In genomic region chr19:34179066-34179465, GRCh38 we compare ENCODE assay signal across 1 cellular context.
TF ChIP-seq lines count a peak whose summit lies in the region.

No MANE protein-coding gene starts in this region.

TF ChIP-seq in GM12878, 131 proteins besides CTCF, POLR2A, EP300 and RAD21:
- TF ChIP-seq GATAD2B (conservative IDR thresholded peaks at IDR 0.05; ENCODE audit: low read depth) (no peak), IRF3 (IDR thresholded peaks at IDR 0.05) (no peak), KAT2A (conservative IDR thresholded peaks at IDR 0.05; ENCODE audit: control insufficient read depth, low read depth, low read length) (no peak), RFX5 (IDR thresholded peaks at IDR 0.05; ENCODE audit: low read depth, low read length) (no peak), TCF3 (IDR thresholded peaks at IDR 0.05; ENCODE audit: borderline replicate concordance, insufficient read depth, low read depth, low read length) (no peak), NR2C1 (IDR thresholded peaks at IDR 0.05) (no peak), SMC3 (IDR thresholded peaks at IDR 0.05; ENCODE audit: borderline replicate concordance, low read length) (no peak), SMAD5 (IDR thresholded peaks at IDR 0.05; ENCODE audit: low read depth) (no peak), NR2F1 (conservative IDR thresholded peaks at IDR 0.05) (no peak), PRDM15 (CRISPR knock-in tag; IDR thresholded peaks at IDR 0.05) (no peak), ZNF592 (IDR thresholded peaks at IDR 0.05) (no peak), ZZZ3 (IDR thresholded peaks at IDR 0.05; ENCODE audit: control insufficient read depth, insufficient read length, low read depth) (no peak), CEBPZ (IDR thresholded peaks at IDR 0.05; ENCODE audit: low read depth, low read length) (no peak), BRCA1 (IDR thresholded peaks at IDR 0.05; ENCODE audit: low read depth, low read length) (no peak), MEF2A (IDR thresholded peaks at IDR 0.05; ENCODE audit: insufficient read depth, low read depth, low read length) (no peak), STAT1 (conservative IDR thresholded peaks at IDR 0.05) (no peak), E2F4 (IDR thresholded peaks at IDR 0.05; ENCODE audit: low read depth, low read length) (no peak), SPI1 (IDR thresholded peaks at IDR 0.05; ENCODE audit: borderline replicate concordance, insufficient read depth, low read depth, low read length) (no peak), NBN (IDR thresholded peaks at IDR 0.05) (no peak)
